In genomic region chr2:9709539-9710285, GRCh38 we compare ENCODE assay signal across 19 cellular contexts.
DNase-seq lines count a peak whose midpoint lies in the region; ATAC-seq, FAIRE-seq and TF ChIP-seq lines count a peak whose summit lies in the region.
"Had no signal": no experiment of that assay in that cellular context is flagged by ENCODE, and none has a peak within 500 bp of the region (broad histone marks: within the 10 kb centered on the region; RNA-seq: fewer than 3 reads in every experiment).

No MANE protein-coding gene starts in this region.

- H3K4me3 Mint-ChIP-seq in activated T-helper 2 cell treated with anti-CD3 and anti-CD28 coated beads, Interferon-gamma antibody, Interleukin-2, Interleukin-4, amounts not matched to agents 10 μg/mL and 5 μg/mL and 100 μg/mL, durations not matched to agents 14 hours and 24 hours and 36 hours (ENCODE audit: low read depth) = no peak overlapping the region
- no peak overlapping the region for H3K4me3 Mint-ChIP-seq in stimulated activated memory B cell treated with anti-CD40 and anti-IgM and Interleukin-4, amounts not matched to agents 10 μg/mL and 1 μg/mL and 100 μg/mL, for 72 hours
- no peak overlapping the region for H3K4me3 Mint-ChIP-seq in chondrocyte (ENCODE audit: unreplicated experiment)
- H3K4me3 Mint-ChIP-seq: H9 had no signal

- H2AFZ ChIP-seq in HepG2 (ENCODE audit: low read length) = no peak overlapping the region
- H2AFZ ChIP-seq: PC-9 had no signal

- H3K4me1 ChIP-seq in HepG2 (ENCODE audit: insufficient read depth, low read length) (peaks cover 20% of the 10 kb centered on the region), right lobe of liver (no peaks in the 10 kb centered on the region), thyroid gland (no peaks in the 10 kb centered on the region)
- H3K4me1 ChIP-seq: adrenal gland, BE2C, foreskin keratinocyte, stomach had no signal

- 67% methylated on average over 10 of the region's 11 CpGs for WGBS in HepG2 (ENCODE audit: low lambda C conversion rate)
- 82% methylated on average over 3 of the region's 11 CpGs for WGBS in right lobe of liver (ENCODE audit: insufficient coverage, low coverage, low lambda C conversion rate, missing lambda C conversion rate)
- WGBS in thyroid gland, 2 donors = 89 to 91% methylated on average over 11 of the region's 11 CpGs

- BruUV-seq in HepG2 (replicated peaks; lab: Mats Ljungman, UMichigan) = no TSS peak

- H3K27ac Mint-ChIP-seq in activated T-helper 2 cell treated with anti-CD3 and anti-CD28 coated beads, Interferon-gamma antibody, Interleukin-2, Interleukin-4, amounts not matched to agents 10 μg/mL and 5 μg/mL and 100 μg/mL, durations not matched to agents 14 hours and 24 hours and 36 hours = peak overlapping the region; percentile 98
- H3K27ac Mint-ChIP-seq in stimulated activated memory B cell treated with anti-CD40 and anti-IgM and Interleukin-4, amounts not matched to agents 10 μg/mL and 1 μg/mL and 100 μg/mL, for 72 hours = no peak overlapping the region
- no peak overlapping the region for H3K27ac Mint-ChIP-seq in chondrocyte (ENCODE audit: unreplicated experiment)

- no peaks in the 10 kb centered on the region for H3K36me3 Mint-ChIP-seq in activated T-helper 2 cell treated with anti-CD3 and anti-CD28 coated beads, Interferon-gamma antibody, Interleukin-2, Interleukin-4, amounts not matched to agents 10 μg/mL and 5 μg/mL and 100 μg/mL, durations not matched to agents 14 hours and 24 hours and 36 hours (ENCODE audit: low read depth)
- no peaks in the 10 kb centered on the region for H3K36me3 Mint-ChIP-seq in stimulated activated memory B cell treated with anti-CD40 and anti-IgM and Interleukin-4, amounts not matched to agents 10 μg/mL and 1 μg/mL and 100 μg/mL, for 72 hours
- H3K36me3 Mint-ChIP-seq in chondrocyte (ENCODE audit: low read depth) = no peaks in the 10 kb centered on the region

- no peak overlapping the region for H3K27ac ChIP-seq in HepG2 (ENCODE audit: extremely low read length, insufficient read depth, low read length)
- no peak overlapping the region for H3K27ac ChIP-seq in right lobe of liver
- no peak overlapping the region for H3K27ac ChIP-seq in thyroid gland
- H3K27ac ChIP-seq: adrenal gland, foreskin keratinocyte, PC-9, stomach had no signal

- H3K27me3 Mint-ChIP-seq in activated T-helper 2 cell treated with anti-CD3 and anti-CD28 coated beads, Interferon-gamma antibody, Interleukin-2, Interleukin-4, amounts not matched to agents 10 μg/mL and 5 μg/mL and 100 μg/mL, durations not matched to agents 14 hours and 24 hours and 36 hours (ENCODE audit: low read depth) = no peaks in the 10 kb centered on the region
- H3K27me3 Mint-ChIP-seq in stimulated activated memory B cell treated with anti-CD40 and anti-IgM and Interleukin-4, amounts not matched to agents 10 μg/mL and 1 μg/mL and 100 μg/mL, for 72 hours = peaks cover 15% of the 10 kb centered on the region
- H3K27me3 Mint-ChIP-seq in chondrocyte (ENCODE audit: low read depth) = no peaks in the 10 kb centered on the region

- H3K4me3 ChIP-seq in HepG2 (replicated peaks in 1 of 3; ENCODE audit: insufficient read depth in 1 of 3, low read depth in 2 of 3, low read length in 3 of 3) (no peak overlapping the region), right lobe of liver (no peak overlapping the region), thyroid gland (replicated peaks in 1 of 3) (no peak overlapping the region)
- H3K4me3 ChIP-seq: adrenal gland, PC-9, stomach had no signal

- in situ Hi-C loops in HepG2 (cut with HindIII; ENCODE audit: extremely low pct_ligation_motif_present, low pct_unique_long_range_greater_than_20kb) = no loop called here

- intact Hi-C loops in HepG2 (cut with micrococcal nuclease; ENCODE audit: unreplicated experiment) = no loop called here
- intact Hi-C loops in right lobe of liver (cut with DNase I) = no loop called here
- intact Hi-C loops in activated T-helper 2 cell treated with anti-CD3 and anti-CD28 coated beads, Interferon-gamma antibody, Interleukin-2, Interleukin-4, amounts not matched to agents 10 μg/mL and 5 μg/mL and 100 μg/mL, durations not matched to agents 14 hours and 24 hours and 36 hours (cut with micrococcal nuclease) = loop anchor here (1.0 to 2.0 kb wide), 6 partner anchors 11 to 155 kb away; partner anchors contain the start of gene ADAM17
- intact Hi-C loops in thyroid gland (cut with DNase I) = no loop called here

- H3K9me3 ChIP-seq in HepG2 (ENCODE audit: low read length) (no peaks in the 10 kb centered on the region), right lobe of liver (no peaks in the 10 kb centered on the region), thyroid gland (no peaks in the 10 kb centered on the region)
- H3K9me3 ChIP-seq: adrenal gland, stomach had no signal

- no peak for FAIRE-seq in HepG2 (lab: Jason Lieb, UNC)
- FAIRE-seq: keratinocyte had no signal

- no peak for TF ChIP-seq RAD21 in HepG2 (CRISPR knock-in tag; IDR thresholded peaks at IDR 0.05)

- H3K36me3 ChIP-seq in HepG2 (replicated peaks in 1 of 2; ENCODE audit: control insufficient read depth in 1 of 2, insufficient read depth in 2 of 2, low read length in 2 of 2) (no peaks in the 10 kb centered on the region), right lobe of liver (no peaks in the 10 kb centered on the region), thyroid gland (no peaks in the 10 kb centered on the region)
- H3K36me3 ChIP-seq: adrenal gland, BE2C, stomach had no signal

- H3K9me3 Mint-ChIP-seq in activated T-helper 2 cell treated with anti-CD3 and anti-CD28 coated beads, Interferon-gamma antibody, Interleukin-2, Interleukin-4, amounts not matched to agents 10 μg/mL and 5 μg/mL and 100 μg/mL, durations not matched to agents 14 hours and 24 hours and 36 hours = no peaks in the 10 kb centered on the region
- H3K9me3 Mint-ChIP-seq in stimulated activated memory B cell treated with anti-CD40 and anti-IgM and Interleukin-4, amounts not matched to agents 10 μg/mL and 1 μg/mL and 100 μg/mL, for 72 hours = no peaks in the 10 kb centered on the region
- no peaks in the 10 kb centered on the region for H3K9me3 Mint-ChIP-seq in chondrocyte (ENCODE audit: low read depth)

- TF ChIP-seq EP300 in HepG2 (IDR thresholded peaks at IDR 0.05; ENCODE audit: low read depth in 2 of 2, low read length in 2 of 2) (no peak), HepG2 (CRISPR knock-in tag; IDR thresholded peaks at IDR 0.05; ENCODE audit: borderline replicate concordance) (no peak)

- POLR2A ChIA-PET in HepG2 (lab: Yijun Ruan, JAX) = no interaction called here

- H3K9ac ChIP-seq in HepG2 (ENCODE audit: insufficient read depth, low read depth, low read length) = no peak overlapping the region

- TF ChIP-seq POLR2A in HepG2 (IDR thresholded peaks at IDR 0.05; ENCODE audit: insufficient read depth in 1 of 2, low read depth in 2 of 2, low read length in 2 of 2) (no peak), right lobe of liver (IDR thresholded peaks at IDR 0.05) (no peak), thyroid gland (IDR thresholded peaks at IDR 0.05) (no peak)

- H3K27me3 ChIP-seq in HepG2 (ENCODE audit: control insufficient read depth in 1 of 2, insufficient read depth in 2 of 2, low read length in 2 of 2) (peaks cover 2 to 18% of the 10 kb centered on the region in 2 experiments; a peak in 3 of 5 replicates), right lobe of liver (no peaks in the 10 kb centered on the region), thyroid gland (no peaks in the 10 kb centered on the region)
- H3K27me3 ChIP-seq: adrenal gland, BE2C, foreskin keratinocyte, stomach had no signal

- TF ChIP-seq CTCF in HepG2 (CRISPR knock-in tag; IDR thresholded peaks at IDR 0.05) = no peak
- TF ChIP-seq CTCF in right lobe of liver (IDR thresholded peaks at IDR 0.05) = no peak
- TF ChIP-seq CTCF in thyroid gland (IDR thresholded peaks at IDR 0.05) = no peak
- no peak for TF ChIP-seq CTCF in chondrocyte (IDR thresholded peaks at IDR 0.05)

- ATAC-seq in HepG2 (no peak), right lobe of liver (no peak)
- peak; percentile 18 for ATAC-seq in stimulated activated memory B cell treated with anti-CD40 and anti-IgM and Interleukin-4, amounts not matched to agents 10 μg/mL and 1 μg/mL and 100 μg/mL, for 72 hours
- ATAC-seq: right cardiac atrium had no signal

- no peak overlapping the region for H3K4me2 ChIP-seq in HepG2 (ENCODE audit: low read depth, low read length)
- H3K4me2 ChIP-seq: PC-9 had no signal

- H3K4me1 Mint-ChIP-seq in activated T-helper 2 cell treated with anti-CD3 and anti-CD28 coated beads, Interferon-gamma antibody, Interleukin-2, Interleukin-4, amounts not matched to agents 10 μg/mL and 5 μg/mL and 100 μg/mL, durations not matched to agents 14 hours and 24 hours and 36 hours (ENCODE audit: low read depth) = peaks cover 52% of the 10 kb centered on the region
- H3K4me1 Mint-ChIP-seq in stimulated activated memory B cell treated with anti-CD40 and anti-IgM and Interleukin-4, amounts not matched to agents 10 μg/mL and 1 μg/mL and 100 μg/mL, for 72 hours = peaks cover 13% of the 10 kb centered on the region
- H3K4me1 Mint-ChIP-seq in chondrocyte (ENCODE audit: low read depth) = no peaks in the 10 kb centered on the region

- H3K79me2 ChIP-seq in HepG2 (ENCODE audit: insufficient read depth, low read length) = no peaks in the 10 kb centered on the region

- peak; percentile 45 for DNase-seq in NCI-H2171 treated with DMSO at 0.1 percent for 48 hours (lab: John Stamatoyannopoulos, UW)
- no peak for DNase-seq in NCI-H2171 (lab: John Stamatoyannopoulos, UW)
- DNase-seq in HepG2 (ENCODE audit: low spot score) = no peak
- DNase-seq in right lobe of liver = no peak
- DNase-seq in activated T-helper 2 cell treated with anti-CD3 and anti-CD28 coated beads, Interferon-gamma antibody, Interleukin-2, Interleukin-4, amounts not matched to agents 10 μg/mL and 5 μg/mL and 100 μg/mL, durations not matched to agents 14 hours and 24 hours and 36 hours (ENCODE audit: low spot score) = no peak
- DNase-seq in thyroid gland = no peak
- DNase-seq in chondrocyte (ENCODE audit: low spot score) = no peak
- DNase-seq: 8988T, adrenal gland, BE2C, GF-D8, H9, hippocampal formation, right cardiac atrium, stomach had no signal

- H4K20me1 ChIP-seq in HepG2 (ENCODE audit: insufficient read depth, low read length) = no peaks in the 10 kb centered on the region

- CTCF ChIA-PET in HepG2 (lab: Yijun Ruan, JAX; ENCODE audit: low intra/inter-chr PET ratio, low total read pairs) = no interaction called here

TF ChIP-seq in HepG2, 621 proteins besides CTCF, POLR2A, EP300 and RAD21 (continues in another document):
- TF ChIP-seq TFDP2 (CRISPR knock-in tag; IDR thresholded peaks at IDR 0.05) (no peak), THAP11 (CRISPR knock-in tag; IDR thresholded peaks at IDR 0.05) (peak; percentile 39; the same call in 1 of the 2 replicates), ZNF143 (CRISPR knock-in tag; IDR thresholded peaks at IDR 0.05) (peak; percentile 76)
